ENCODE assay signal across 1 cellular context in the genomic region with DNA sequence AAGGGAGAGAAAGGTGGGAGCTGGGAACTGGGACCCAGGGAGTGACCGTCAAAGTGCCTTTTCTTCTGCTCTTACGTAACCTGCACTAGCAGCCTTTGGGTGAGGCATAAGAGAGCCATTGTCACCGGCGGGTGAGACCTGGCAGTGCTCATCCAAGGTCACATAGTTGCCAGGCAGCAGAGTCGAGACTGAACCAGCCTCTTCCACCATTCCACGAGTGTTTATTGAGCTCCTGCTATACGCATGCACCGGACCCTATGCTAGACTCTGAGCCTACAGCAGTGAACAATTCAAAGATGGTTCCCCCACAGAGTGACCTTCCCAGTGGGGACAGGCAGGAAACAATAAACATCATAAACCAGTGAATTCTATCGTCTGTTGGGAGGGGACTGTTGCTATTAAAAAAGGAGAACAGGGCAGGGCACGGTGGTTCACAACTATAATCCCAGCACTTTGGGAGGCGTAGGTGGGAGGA.
TF ChIP-seq lines count a peak whose summit lies in the region.

No MANE protein-coding gene starts in this region.

TF ChIP-seq in HepG2, 621 proteins besides CTCF, POLR2A, EP300 and RAD21 (continued from another document and continues in another):
- peak; percentile 19; the same call in 1 of the 2 replicates for TF ChIP-seq ARID4A (CRISPR knock-in tag; IDR thresholded peaks at IDR 0.05; ENCODE audit: borderline replicate concordance)
- TF ChIP-seq ZNF605 (CRISPR knock-in tag; IDR thresholded peaks at IDR 0.05): peak; percentile 57; the same call in 1 of the 2 replicates
- no peak for TF ChIP-seq STAG1 (CRISPR knock-in tag; IDR thresholded peaks at IDR 0.05)
- no peak for TF ChIP-seq SNAPC4 (CRISPR knock-in tag; IDR thresholded peaks at IDR 0.05)
- TF ChIP-seq, protein P1, sequence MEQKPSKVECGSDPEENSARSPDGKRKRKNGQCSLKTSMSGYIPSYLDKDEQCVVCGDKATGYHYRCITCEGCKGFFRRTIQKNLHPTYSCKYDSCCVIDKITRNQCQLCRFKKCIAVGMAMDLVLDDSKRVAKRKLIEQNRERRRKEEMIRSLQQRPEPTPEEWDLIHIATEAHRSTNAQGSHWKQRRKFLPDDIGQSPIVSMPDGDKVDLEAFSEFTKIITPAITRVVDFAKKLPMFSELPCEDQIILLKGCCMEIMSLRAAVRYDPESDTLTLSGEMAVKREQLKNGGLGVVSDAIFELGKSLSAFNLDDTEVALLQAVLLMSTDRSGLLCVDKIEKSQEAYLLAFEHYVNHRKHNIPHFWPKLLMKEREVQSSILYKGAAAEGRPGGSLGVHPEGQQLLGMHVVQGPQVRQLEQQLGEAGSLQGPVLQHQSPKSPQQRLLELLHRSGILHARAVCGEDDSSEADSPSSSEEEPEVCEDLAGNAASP (CRISPR knock-in tag; IDR thresholded peaks at IDR 0.05; ENCODE audit: borderline replicate concordance): peak; percentile 79; the same call in 1 of the 2 replicates
- peak; percentile 57; the same call in 1 of the 2 replicates for TF ChIP-seq JUND (CRISPR knock-in tag; IDR thresholded peaks at IDR 0.05)
- TF ChIP-seq STAT6 (CRISPR knock-in tag; IDR thresholded peaks at IDR 0.05; ENCODE audit: borderline replicate concordance): no peak
- TF ChIP-seq ZNF317 (CRISPR knock-in tag; IDR thresholded peaks at IDR 0.05): no peak
- TF ChIP-seq HOXA3 (CRISPR knock-in tag; IDR thresholded peaks at IDR 0.05): peak; percentile 54; the same call in 1 of the 2 replicates
- TF ChIP-seq SYNCRIP (IDR thresholded peaks at IDR 0.05; ENCODE audit: insufficient read depth, low read depth, low read length): no peak
- no peak for TF ChIP-seq ADNP (CRISPR knock-in tag; IDR thresholded peaks at IDR 0.05)
- TF ChIP-seq, protein P2, sequence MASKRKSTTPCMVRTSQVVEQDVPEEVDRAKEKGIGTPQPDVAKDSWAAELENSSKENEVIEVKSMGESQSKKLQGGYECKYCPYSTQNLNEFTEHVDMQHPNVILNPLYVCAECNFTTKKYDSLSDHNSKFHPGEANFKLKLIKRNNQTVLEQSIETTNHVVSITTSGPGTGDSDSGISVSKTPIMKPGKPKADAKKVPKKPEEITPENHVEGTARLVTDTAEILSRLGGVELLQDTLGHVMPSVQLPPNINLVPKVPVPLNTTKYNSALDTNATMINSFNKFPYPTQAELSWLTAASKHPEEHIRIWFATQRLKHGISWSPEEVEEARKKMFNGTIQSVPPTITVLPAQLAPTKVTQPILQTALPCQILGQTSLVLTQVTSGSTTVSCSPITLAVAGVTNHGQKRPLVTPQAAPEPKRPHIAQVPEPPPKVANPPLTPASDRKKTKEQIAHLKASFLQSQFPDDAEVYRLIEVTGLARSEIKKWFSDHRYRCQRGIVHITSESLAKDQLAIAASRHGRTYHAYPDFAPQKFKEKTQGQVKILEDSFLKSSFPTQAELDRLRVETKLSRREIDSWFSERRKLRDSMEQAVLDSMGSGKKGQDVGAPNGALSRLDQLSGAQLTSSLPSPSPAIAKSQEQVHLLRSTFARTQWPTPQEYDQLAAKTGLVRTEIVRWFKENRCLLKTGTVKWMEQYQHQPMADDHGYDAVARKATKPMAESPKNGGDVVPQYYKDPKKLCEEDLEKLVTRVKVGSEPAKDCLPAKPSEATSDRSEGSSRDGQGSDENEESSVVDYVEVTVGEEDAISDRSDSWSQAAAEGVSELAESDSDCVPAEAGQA (IDR thresholded peaks at IDR 0.05; ENCODE audit: low read depth): 0 out of 2 replicates have a peak, but pooled peaks have one; percentile 12
- TF ChIP-seq, protein P2 (CRISPR knock-in tag; IDR thresholded peaks at IDR 0.05; ENCODE audit: borderline replicate concordance): no peak
- peak in 1 of 2 experiments; percentile 32; a peak in 1 of 4 replicates for TF ChIP-seq KLF16 (CRISPR knock-in tag; IDR thresholded peaks at IDR 0.05)
- no peak for TF ChIP-seq FOXA1 (IDR thresholded peaks at IDR 0.05)
- TF ChIP-seq FOXA1 (CRISPR knock-in tag; IDR thresholded peaks at IDR 0.05): 0 out of 2 replicates have a peak, but pooled peaks have one; percentile 9
- peak; percentile 70 for TF ChIP-seq THAP11 (CRISPR knock-in tag; IDR thresholded peaks at IDR 0.05)
- no peak for TF ChIP-seq ZNF546 (CRISPR knock-in tag; conservative IDR thresholded peaks at IDR 0.05)
- peak; percentile 46; the same call in 1 of the 2 replicates for TF ChIP-seq FOXA3 (CRISPR knock-in tag; IDR thresholded peaks at IDR 0.05)
- TF ChIP-seq, protein P3, sequence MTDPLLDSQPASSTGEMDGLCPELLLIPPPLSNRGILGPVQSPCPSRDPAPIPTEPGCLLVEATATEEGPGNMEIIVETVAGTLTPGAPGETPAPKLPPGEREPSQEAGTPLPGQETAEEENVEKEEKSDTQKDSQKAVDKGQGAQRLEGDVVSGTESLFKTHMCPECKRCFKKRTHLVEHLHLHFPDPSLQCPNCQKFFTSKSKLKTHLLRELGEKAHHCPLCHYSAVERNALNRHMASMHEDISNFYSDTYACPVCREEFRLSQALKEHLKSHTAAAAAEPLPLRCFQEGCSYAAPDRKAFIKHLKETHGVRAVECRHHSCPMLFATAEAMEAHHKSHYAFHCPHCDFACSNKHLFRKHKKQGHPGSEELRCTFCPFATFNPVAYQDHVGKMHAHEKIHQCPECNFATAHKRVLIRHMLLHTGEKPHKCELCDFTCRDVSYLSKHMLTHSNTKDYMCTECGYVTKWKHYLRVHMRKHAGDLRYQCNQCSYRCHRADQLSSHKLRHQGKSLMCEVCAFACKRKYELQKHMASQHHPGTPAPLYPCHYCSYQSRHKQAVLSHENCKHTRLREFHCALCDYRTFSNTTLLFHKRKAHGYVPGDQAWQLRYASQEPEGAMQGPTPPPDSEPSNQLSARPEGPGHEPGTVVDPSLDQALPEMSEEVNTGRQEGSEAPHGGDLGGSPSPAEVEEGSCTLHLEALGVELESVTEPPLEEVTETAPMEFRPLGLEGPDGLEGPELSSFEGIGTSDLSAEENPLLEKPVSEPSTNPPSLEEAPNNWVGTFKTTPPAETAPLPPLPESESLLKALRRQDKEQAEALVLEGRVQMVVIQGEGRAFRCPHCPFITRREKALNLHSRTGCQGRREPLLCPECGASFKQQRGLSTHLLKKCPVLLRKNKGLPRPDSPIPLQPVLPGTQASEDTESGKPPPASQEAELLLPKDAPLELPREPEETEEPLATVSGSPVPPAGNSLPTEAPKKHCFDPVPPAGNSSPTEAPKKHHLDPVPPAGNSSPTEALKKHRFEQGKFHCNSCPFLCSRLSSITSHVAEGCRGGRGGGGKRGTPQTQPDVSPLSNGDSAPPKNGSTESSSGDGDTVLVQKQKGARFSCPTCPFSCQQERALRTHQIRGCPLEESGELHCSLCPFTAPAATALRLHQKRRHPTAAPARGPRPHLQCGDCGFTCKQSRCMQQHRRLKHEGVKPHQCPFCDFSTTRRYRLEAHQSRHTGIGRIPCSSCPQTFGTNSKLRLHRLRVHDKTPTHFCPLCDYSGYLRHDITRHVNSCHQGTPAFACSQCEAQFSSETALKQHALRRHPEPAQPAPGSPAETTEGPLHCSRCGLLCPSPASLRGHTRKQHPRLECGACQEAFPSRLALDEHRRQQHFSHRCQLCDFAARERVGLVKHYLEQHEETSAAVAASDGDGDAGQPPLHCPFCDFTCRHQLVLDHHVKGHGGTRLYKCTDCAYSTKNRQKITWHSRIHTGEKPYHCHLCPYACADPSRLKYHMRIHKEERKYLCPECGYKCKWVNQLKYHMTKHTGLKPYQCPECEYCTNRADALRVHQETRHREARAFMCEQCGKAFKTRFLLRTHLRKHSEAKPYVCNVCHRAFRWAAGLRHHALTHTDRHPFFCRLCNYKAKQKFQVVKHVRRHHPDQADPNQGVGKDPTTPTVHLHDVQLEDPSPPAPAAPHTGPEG (CRISPR knock-in tag; IDR thresholded peaks at IDR 0.05): no peak
